ENCODE assay signal across 13 cellular contexts in genomic region chr9:441131-441530, GRCh38.
"Had no signal": no experiment of that assay in that cellular context is flagged by ENCODE, and none has a peak within 500 bp of the region (broad histone marks: within the 10 kb centered on the region; RNA-seq: fewer than 3 reads in every experiment).

No MANE protein-coding gene starts in this region.

- H3K4me3 Mint-ChIP-seq: activated naive CD8-positive, alpha-beta T cell treated with anti-CD3 and anti-CD28 coated beads, Interleukin-2, amount 50 U/mL, for 24 hours; endodermal cell; T-helper 1 cell treated with Interleukin-12 subunit alpha and Interleukin-12 subunit beta and Interleukin-4 antibody, amounts not matched to agents 30 μg/mL and 1 μg/mL, for 36 hours; WTC11 had no signal

- H3K9me3 Mint-ChIP-seq: activated naive CD8-positive, alpha-beta T cell treated with anti-CD3 and anti-CD28 coated beads, Interleukin-2, amount 50 U/mL, for 24 hours; T-helper 1 cell treated with Interleukin-12 subunit alpha and Interleukin-12 subunit beta and Interleukin-4 antibody, amounts not matched to agents 30 μg/mL and 1 μg/mL, for 36 hours had no signal

- H3K27ac Mint-ChIP-seq: activated naive CD8-positive, alpha-beta T cell treated with anti-CD3 and anti-CD28 coated beads, Interleukin-2, amount 50 U/mL, for 24 hours; endodermal cell; T-helper 1 cell treated with Interleukin-12 subunit alpha and Interleukin-12 subunit beta and Interleukin-4 antibody, amounts not matched to agents 30 μg/mL and 1 μg/mL, for 36 hours; WTC11 had no signal

- ATAC-seq: activated naive CD8-positive, alpha-beta T cell treated with anti-CD3 and anti-CD28 coated beads, Interleukin-2, amount 50 U/mL, for 24 hours; heart left ventricle; left lobe of liver; WTC11 had no signal

- H3K27me3 Mint-ChIP-seq: activated naive CD8-positive, alpha-beta T cell treated with anti-CD3 and anti-CD28 coated beads, Interleukin-2, amount 50 U/mL, for 24 hours had no signal

- DNase-seq: activated CD4-positive, alpha-beta T cell treated with anti-CD3 and anti-CD28 coated beads for 4 hours; activated CD8-positive, alpha-beta memory T cell treated with anti-CD3 and anti-CD28 coated beads for 24 hours; activated naive CD8-positive, alpha-beta T cell treated with anti-CD3 and anti-CD28 coated beads, Interleukin-2, amount 50 U/mL, for 24 hours; activated T-cell treated with anti-CD3 and anti-CD28 coated beads for 4 hours; dermis blood vessel endothelial cell; endodermal cell; heart left ventricle; midbrain; stimulated activated CD4-positive, alpha-beta T cell treated with anti-CD3 and anti-CD28 coated beads, Interleukin-1b, Interleukin-23, amount 100 ng/mL, for 48 hours; thyroid gland had no signal
